ENCODE assay signal across 16 cellular contexts in genomic region chr19:40374084-40374483, GRCh38. TPM values are rescaled to one million over a fixed set of nuclear protein-coding genes. Genes with fewer than 3 reads are reported as not detected.
A peak's percentile ranks its signal among the peaks of the same experiment; 100 is the strongest.
DNase-seq lines count a peak whose midpoint lies in the region; ATAC-seq and TF ChIP-seq lines count a peak whose summit lies in the region.
"Had no signal": no experiment of that assay in that cellular context is flagged by ENCODE, and none has a peak within 500 bp of the region (broad histone marks: within the 10 kb centered on the region; RNA-seq: fewer than 3 reads in every experiment).

No MANE protein-coding gene starts in this region.

- H3K36me3 Mint-ChIP-seq in activated naive CD8-positive, alpha-beta T cell treated with anti-CD3 and anti-CD28 coated beads, Interleukin-2, amount 10 ng/mL, durations not matched to agents 7 days and 5 days, result peaks cover 1% of the 10 kb centered on the region
- peaks cover 2% of the 10 kb centered on the region for H3K36me3 Mint-ChIP-seq in activated naive CD8-positive, alpha-beta T cell treated with anti-CD3 and anti-CD28 coated beads, Interleukin-2, amount 50 U/mL, for 24 hours (ENCODE audit: low read depth)
- peaks cover 57% of the 10 kb centered on the region for H3K36me3 Mint-ChIP-seq in endodermal cell (ENCODE audit: low read depth)

- TF ChIP-seq CTCF in HEK293 (tag by site-specific recombination; IDR thresholded peaks at IDR 0.05) (no peak), endodermal cell (conservative IDR thresholded peaks at IDR 0.05) (no peak)

- H3K9me3 ChIP-seq in HEK293 (ENCODE audit: control insufficient read depth, insufficient read depth, low read depth, low read length), result no peaks in the 10 kb centered on the region
- no peaks in the 10 kb centered on the region for H3K9me3 ChIP-seq in endodermal cell (ENCODE audit: control insufficient read depth, low read length)
- H3K9me3 ChIP-seq: BE2C, HAP-1 had no signal

- no peak overlapping the region for H3K9ac ChIP-seq in endodermal cell (ENCODE audit: extremely low read depth, low read length, poor library complexity, severe bottlenecking)

- 95 to 97% methylated on average over 7 of the region's 7 CpGs for WGBS in endodermal cell (ENCODE audit: insufficient coverage in 1 of 2, insufficient read length in 1 of 2), 2 experiments

- H3K27me3 ChIP-seq in endodermal cell (ENCODE audit: control insufficient read depth, insufficient read depth, low read length, poor library complexity, severe bottlenecking), result no peaks in the 10 kb centered on the region
- H3K27me3 ChIP-seq: BE2C had no signal

- H3K4me3 ChIP-seq in HEK293 (ENCODE audit: low read depth, low read length) (no peak overlapping the region), endodermal cell (ENCODE audit: low read length) (no peak overlapping the region)
- H3K4me3 ChIP-seq: HAP-1 had no signal

- H3K4me3 Mint-ChIP-seq in activated naive CD8-positive, alpha-beta T cell treated with anti-CD3 and anti-CD28 coated beads, Interleukin-2, amount 10 ng/mL, durations not matched to agents 7 days and 5 days, result no peak overlapping the region
- no peak overlapping the region for H3K4me3 Mint-ChIP-seq in activated naive CD8-positive, alpha-beta T cell treated with anti-CD3 and anti-CD28 coated beads, Interleukin-2, amount 50 U/mL, for 24 hours
- no peak overlapping the region for H3K4me3 Mint-ChIP-seq in endodermal cell
- H3K4me3 Mint-ChIP-seq: CD8-positive, alpha-beta T cell; HFFc6 had no signal

- POLR2A ChIA-PET in activated naive CD8-positive, alpha-beta T cell treated with anti-CD3 and anti-CD28 coated beads, Interleukin-2, amount 10 ng/mL, durations not matched to agents 7 days and 5 days (lab: Charles Lee), result interaction anchor here (0.6 kb wide), 1 partner anchor 65 kb away, joined by 3 read pairs; no protein-coding TSS in a partner anchor
- POLR2A ChIA-PET in HEK293 (lab: Yijun Ruan, JAX), result interaction anchor here (0.6 to 0.7 kb wide), 2 partner anchors 26 to 95 kb away, joined by 3 read pairs; partner anchors contain the start of genes C19orf47 and PLD3

- no peaks in the 10 kb centered on the region for H3K27me3 Mint-ChIP-seq in activated naive CD8-positive, alpha-beta T cell treated with anti-CD3 and anti-CD28 coated beads, Interleukin-2, amount 10 ng/mL, durations not matched to agents 7 days and 5 days
- H3K27me3 Mint-ChIP-seq in activated naive CD8-positive, alpha-beta T cell treated with anti-CD3 and anti-CD28 coated beads, Interleukin-2, amount 50 U/mL, for 24 hours, result no peaks in the 10 kb centered on the region
- no peaks in the 10 kb centered on the region for H3K27me3 Mint-ChIP-seq in endodermal cell (ENCODE audit: insufficient read depth)

- H3K36me3 ChIP-seq in HEK293 (ENCODE audit: control insufficient read depth in 2 of 2, insufficient read depth in 1 of 2, low read length in 2 of 2) (peaks cover 53 to 72% of the 10 kb centered on the region in 2 experiments), endodermal cell (ENCODE audit: control insufficient read depth, insufficient read depth, low read length) (peaks cover 41% of the 10 kb centered on the region)
- H3K36me3 ChIP-seq: HAP-1 had no signal

- CTCF ChIA-PET in HEK293 (lab: Yijun Ruan, JAX), result interaction anchor here (0.6 to 1.1 kb wide), 4 partner anchors 14 to 260 kb away, joined by 3 to 5 read pairs (median 4); partner anchors contain the start of genes C19orf47 and PLD3

- no peak for ATAC-seq in activated naive CD8-positive, alpha-beta T cell treated with anti-CD3 and anti-CD28 coated beads, Interleukin-2, amount 10 ng/mL, durations not matched to agents 7 days and 5 days (ENCODE audit: low read depth)
- no peak for ATAC-seq in activated naive CD8-positive, alpha-beta T cell treated with anti-CD3 and anti-CD28 coated beads, Interleukin-2, amount 50 U/mL, for 24 hours
- ATAC-seq: CD8-positive, alpha-beta T cell had no signal

- H3K9me3 Mint-ChIP-seq in activated naive CD8-positive, alpha-beta T cell treated with anti-CD3 and anti-CD28 coated beads, Interleukin-2, amount 10 ng/mL, durations not matched to agents 7 days and 5 days, result no peaks in the 10 kb centered on the region
- H3K9me3 Mint-ChIP-seq in activated naive CD8-positive, alpha-beta T cell treated with anti-CD3 and anti-CD28 coated beads, Interleukin-2, amount 50 U/mL, for 24 hours, result no peaks in the 10 kb centered on the region
- no peaks in the 10 kb centered on the region for H3K9me3 Mint-ChIP-seq in endodermal cell
- H3K9me3 Mint-ChIP-seq: CD8-positive, alpha-beta T cell; HFFc6 had no signal

- H3K4me1 ChIP-seq in HEK293 (ENCODE audit: control insufficient read depth, insufficient read depth, low read length) (no peaks in the 10 kb centered on the region), endodermal cell (ENCODE audit: control insufficient read depth, insufficient read depth, low read length) (no peaks in the 10 kb centered on the region)
- H3K4me1 ChIP-seq: HAP-1 had no signal

- H3K4me1 Mint-ChIP-seq in activated naive CD8-positive, alpha-beta T cell treated with anti-CD3 and anti-CD28 coated beads, Interleukin-2, amount 10 ng/mL, durations not matched to agents 7 days and 5 days, result peaks cover 20% of the 10 kb centered on the region
- H3K4me1 Mint-ChIP-seq in activated naive CD8-positive, alpha-beta T cell treated with anti-CD3 and anti-CD28 coated beads, Interleukin-2, amount 50 U/mL, for 24 hours, result no peaks in the 10 kb centered on the region
- no peaks in the 10 kb centered on the region for H3K4me1 Mint-ChIP-seq in endodermal cell

- DNase-seq in activated naive CD8-positive, alpha-beta T cell treated with anti-CD3 and anti-CD28 coated beads, Interleukin-2, amount 10 ng/mL, durations not matched to agents 7 days and 5 days, result no peak
- no peak for DNase-seq in activated naive CD8-positive, alpha-beta T cell treated with anti-CD3 and anti-CD28 coated beads, Interleukin-2, amount 50 U/mL, for 24 hours
- DNase-seq in islet precursor cell (peak; percentile 31), endodermal cell (no peak)
- DNase-seq: BE2C; CD8-positive, alpha-beta T cell; COR-L47; DMS153; DND-41; GDM1; GOT3; HFFc6 had no signal

- H3K27ac ChIP-seq in HEK293 (ENCODE audit: extremely low read depth, low read depth, low read length) (no peak overlapping the region), endodermal cell (ENCODE audit: low read depth, low read length) (no peak overlapping the region)
- H3K27ac ChIP-seq: C4-2B had no signal

- peak overlapping the region; percentile 62 for H3K27ac Mint-ChIP-seq in activated naive CD8-positive, alpha-beta T cell treated with anti-CD3 and anti-CD28 coated beads, Interleukin-2, amount 10 ng/mL, durations not matched to agents 7 days and 5 days
- H3K27ac Mint-ChIP-seq in activated naive CD8-positive, alpha-beta T cell treated with anti-CD3 and anti-CD28 coated beads, Interleukin-2, amount 50 U/mL, for 24 hours, result no peak overlapping the region
- H3K27ac Mint-ChIP-seq in endodermal cell, result no peak overlapping the region
- H3K27ac Mint-ChIP-seq: HFFc6 had no signal

TF ChIP-seq in HEK293, 187 proteins besides CTCF, POLR2A, EP300 and RAD21 (continues in another document):
- no peak for TF ChIP-seq ZFP41 (tag by site-specific recombination; IDR thresholded peaks at IDR 0.05; ENCODE audit: borderline replicate concordance)
- no peak for TF ChIP-seq ZNF433 (tag by site-specific recombination; IDR thresholded peaks at IDR 0.05; ENCODE audit: low read depth)
- TF ChIP-seq ZNF175 (tag by site-specific recombination; IDR thresholded peaks at IDR 0.05), result no peak
- no peak for TF ChIP-seq ZNF404 (tag by site-specific recombination; IDR thresholded peaks at IDR 0.05)
- TF ChIP-seq ZNF488 (tag by site-specific recombination; IDR thresholded peaks at IDR 0.05), result no peak
- TF ChIP-seq ZNF707 (tag by site-specific recombination; IDR thresholded peaks at IDR 0.05), result no peak
- TF ChIP-seq, protein P1, sequence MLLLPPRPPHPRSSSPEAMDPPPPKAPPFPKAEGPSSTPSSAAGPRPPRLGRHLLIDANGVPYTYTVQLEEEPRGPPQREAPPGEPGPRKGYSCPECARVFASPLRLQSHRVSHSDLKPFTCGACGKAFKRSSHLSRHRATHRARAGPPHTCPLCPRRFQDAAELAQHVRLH (tag by site-specific recombination; IDR thresholded peaks at IDR 0.05), result 0 out of 2 replicates have a peak, but pooled peaks have one; percentile 38

RNA-seq across cellular contexts. Expression of gene HIPK4, which starts 15.9 kb away (rescaled TPM):
- under 1 TPM in 1 of 2 experiments, not detected in 1; 0.11 TPM for total RNA-seq in activated naive CD8-positive, alpha-beta T cell treated with anti-CD3 and anti-CD28 coated beads, Interleukin-2, amount 10 ng/mL, durations not matched to agents 7 days and 5 days
- under 1 TPM in 1 of 2 donors, not detected in 1; 0.31 TPM for total RNA-seq in endodermal cell
- 0.14 TPM for polyA plus RNA-seq in endodermal cell (2013, experiment 1 of 2)
- polyA plus RNA-seq in endodermal cell (2013, experiment 2 of 2), result 0.29 TPM
- total RNA-seq: HT1080 had no signal

RNA-seq across cellular contexts. Expression of gene PLD3, which starts 25.6 kb away (rescaled TPM):
- 100 to 1,000 TPM; 104 to 109 TPM for total RNA-seq in activated naive CD8-positive, alpha-beta T cell treated with anti-CD3 and anti-CD28 coated beads, Interleukin-2, amount 10 ng/mL, durations not matched to agents 7 days and 5 days
- total RNA-seq in endodermal cell, result 100 to 1,000 TPM; 177 to 240 TPM
- polyA plus RNA-seq in endodermal cell (2013, experiment 1 of 2), result 271 TPM
- polyA plus RNA-seq in endodermal cell (2013, experiment 2 of 2), result 260 TPM

RNA-seq across cellular contexts. Expression of gene C19orf47, which starts 25.9 kb away (rescaled TPM):
- total RNA-seq in activated naive CD8-positive, alpha-beta T cell treated with anti-CD3 and anti-CD28 coated beads, Interleukin-2, amount 10 ng/mL, durations not matched to agents 7 days and 5 days, result 10 to 100 TPM; 21.4 to 21.8 TPM
- total RNA-seq in endodermal cell, result 10 to 100 TPM; 15.6 to 18.1 TPM
- 13.5 TPM for polyA plus RNA-seq in endodermal cell (2013, experiment 1 of 2)
- polyA plus RNA-seq in endodermal cell (2013, experiment 2 of 2), result 12.8 TPM

RNA-seq across cellular contexts. Expression of gene PRX, which starts 39.1 kb away (rescaled TPM):
- total RNA-seq in activated naive CD8-positive, alpha-beta T cell treated with anti-CD3 and anti-CD28 coated beads, Interleukin-2, amount 10 ng/mL, durations not matched to agents 7 days and 5 days, result 1 to 10 TPM; 2.3 to 2.5 TPM
- 1 to 10 TPM; 3.3 to 6.4 TPM for total RNA-seq in endodermal cell
- polyA plus RNA-seq in endodermal cell (2013, experiment 1 of 2), result 4.4 TPM
- polyA plus RNA-seq in endodermal cell (2013, experiment 2 of 2), result 3.6 TPM
- total RNA-seq: HT1080 had no signal

RNA-seq across cellular contexts. Expression of gene SERTAD1, which starts 51.7 kb away (rescaled TPM):
- total RNA-seq in activated naive CD8-positive, alpha-beta T cell treated with anti-CD3 and anti-CD28 coated beads, Interleukin-2, amount 10 ng/mL, durations not matched to agents 7 days and 5 days, result 1 to 10 TPM; 7.3 to 7.9 TPM
- 1 to 10 TPM; 4.0 to 4.5 TPM for total RNA-seq in endodermal cell
- polyA plus RNA-seq in endodermal cell (2013, experiment 1 of 2), result 3.9 TPM
- polyA plus RNA-seq in endodermal cell (2013, experiment 2 of 2), result 4.5 TPM
